ENCODE assay signal across 22 cellular contexts in the genomic region with DNA sequence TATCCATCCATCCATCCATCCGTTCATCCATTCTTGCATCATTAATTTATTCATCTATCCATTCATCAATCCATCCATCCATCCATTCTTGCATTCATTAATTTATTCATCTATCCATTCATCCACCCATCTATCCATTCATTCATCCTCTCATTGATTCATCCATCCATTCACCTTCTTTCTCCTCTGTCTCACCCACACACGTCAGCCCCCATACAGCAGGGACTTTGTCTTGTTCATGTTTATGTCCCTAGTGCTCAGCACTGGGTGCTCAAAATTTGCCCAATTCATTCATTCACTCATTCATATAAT. TPM values are rescaled to one million over a fixed set of nuclear protein-coding genes. Genes with fewer than 3 reads are reported as not detected.
"Had no signal": no experiment of that assay in that cellular context is flagged by ENCODE, and none has a peak within 500 bp of the region (broad histone marks: within the 10 kb centered on the region; RNA-seq: fewer than 3 reads in every experiment).

No MANE protein-coding gene starts in this region.

- H3K27me3 ChIP-seq: pancreas, testis, vagina had no signal

- H3K36me3 Mint-ChIP-seq: activated CD4-positive, alpha-beta memory T cell treated with anti-CD3 and anti-CD28 coated beads for 36 hours; naive thymus-derived CD8-positive, alpha-beta T cell had no signal

- H3K36me3 ChIP-seq: cardiac muscle cell, left lung, neutrophil, pancreas, vagina had no signal

- DNase-seq: activated CD4-positive, alpha-beta memory T cell treated with anti-CD3 and anti-CD28 coated beads for 36 hours; activated CD4-positive, alpha-beta T cell treated with anti-CD3 and anti-CD28 coated beads for 4 hours; activated CD4-positive, CD25-positive, alpha-beta regulatory T cell; activated effector memory CD4-positive, alpha-beta T cell treated with Interleukin-2 at 50 U/mL for 16 hours; activated naive CD4-positive, alpha-beta T cell treated with anti-CD3 and anti-CD28 coated beads for 36 hours; activated T-cell treated with anti-CD3 and anti-CD28 coated beads, Interleukin-2, amount 50 U/mL, for 72 hours; amygdala; erythroblast; foreskin fibroblast; naive thymus-derived CD8-positive, alpha-beta T cell; stimulated activated CD4-positive, alpha-beta T cell treated with anti-CD3 and anti-CD28 coated beads, Interleukin-2, amount 100 ng/mL, for 48 hours; stimulated activated naive CD4-positive, alpha-beta T cell; T-helper 17 cell; testis had no signal

- ATAC-seq: activated T-cell treated with anti-CD3 and anti-CD28 coated beads, Interleukin-2, amount 50 U/mL, for 72 hours; naive thymus-derived CD8-positive, alpha-beta T cell; sciatic nerve; T-helper 17 cell had no signal

- H3K27ac ChIP-seq: cardiac muscle cell, left lung, neutrophil, pancreas, testis, vagina had no signal

- H3K4me3 ChIP-seq: lung had no signal

- FAIRE-seq: endometrium, pancreas had no signal

- H3K27ac Mint-ChIP-seq: activated CD4-positive, alpha-beta memory T cell treated with anti-CD3 and anti-CD28 coated beads for 36 hours; activated naive CD4-positive, alpha-beta T cell treated with anti-CD3 and anti-CD28 coated beads for 36 hours; activated T-cell treated with anti-CD3 and anti-CD28 coated beads, Interleukin-2, amount 50 U/mL, for 72 hours; T-helper 17 cell had no signal

- H3K9me3 ChIP-seq: left lung, neutrophil, pancreas, testis, vagina had no signal

- H3K4me3 Mint-ChIP-seq: activated CD4-positive, alpha-beta memory T cell treated with anti-CD3 and anti-CD28 coated beads for 36 hours; activated naive CD4-positive, alpha-beta T cell treated with anti-CD3 and anti-CD28 coated beads for 36 hours; activated T-cell treated with anti-CD3 and anti-CD28 coated beads, Interleukin-2, amount 50 U/mL, for 72 hours; T-helper 17 cell had no signal

- H3K9me3 Mint-ChIP-seq: activated CD4-positive, alpha-beta memory T cell treated with anti-CD3 and anti-CD28 coated beads for 36 hours; activated naive CD4-positive, alpha-beta T cell treated with anti-CD3 and anti-CD28 coated beads for 36 hours; naive thymus-derived CD8-positive, alpha-beta T cell had no signal

- H3K4me1 ChIP-seq: pancreas, vagina had no signal

- H3K27me3 Mint-ChIP-seq: T-helper 17 cell had no signal

RNA-seq across cellular contexts. Expression of a gene that starts 0.7 kb away (rescaled TPM):
- total RNA-seq: activated CD4-positive, alpha-beta memory T cell treated with anti-CD3 and anti-CD28 coated beads for 36 hours; activated naive CD4-positive, alpha-beta T cell treated with anti-CD3 and anti-CD28 coated beads for 36 hours; activated T-cell treated with anti-CD3 and anti-CD28 coated beads, Interleukin-2, amount 50 U/mL, for 72 hours; naive thymus-derived CD8-positive, alpha-beta T cell; sciatic nerve had no signal
